In genomic region chr6:36874016-36874442, GRCh38 we compare ENCODE assay signal across 8 cellular contexts. TPM values are rescaled to one million over a fixed set of nuclear protein-coding genes. Genes with fewer than 3 reads are reported as not detected.
DNase-seq lines count a peak whose midpoint lies in the region; ATAC-seq and TF ChIP-seq lines count a peak whose summit lies in the region.

No MANE protein-coding gene starts in this region.

- ATAC-seq in GM18907 (IDR thresholded peaks at IDR 0.05; ENCODE audit: unreplicated experiment) (no peak), HG03196 (IDR thresholded peaks at IDR 0.05; ENCODE audit: unreplicated experiment) (no peak)

- no peak for TF ChIP-seq POLR2A in NB4 (IDR thresholded peaks at IDR 0.05; ENCODE audit: extremely low read depth, insufficient read length)

- H3K36me3 ChIP-seq in ectodermal cell (ENCODE audit: control insufficient read depth, insufficient read depth, low read length) (no peaks in the 10 kb centered on the region), muscle layer of duodenum (ENCODE audit: control insufficient read depth in 1 of 2, insufficient read depth in 2 of 2, low read length in 2 of 2) (peaks cover 0 to 4% of the 10 kb centered on the region in 2 donors)

- H3K27ac ChIP-seq in ectodermal cell (ENCODE audit: insufficient read depth, low read depth, low read length, poor library complexity, severe bottlenecking) = peak overlapping the region; percentile 91
- H3K27ac ChIP-seq in muscle layer of duodenum (ENCODE audit: low read length) = peak overlapping the region; percentile 96

- no peak for TF ChIP-seq CTCF in NB4 (IDR thresholded peaks at IDR 0.05; ENCODE audit: low read depth, low read length)

- 16 to 20% methylated on average over 7 to 9 of the region's 9 CpGs for WGBS in ectodermal cell, 2 experiments

- H3K27me3 ChIP-seq in ectodermal cell (ENCODE audit: control insufficient read depth, insufficient read depth, low read length, poor library complexity, severe bottlenecking) = peaks cover 4% of the 10 kb centered on the region
- no peaks in the 10 kb centered on the region for H3K27me3 ChIP-seq in muscle layer of duodenum (ENCODE audit: low read depth, low read length)

- H3K4me3 ChIP-seq in NB4 (ENCODE audit: low read depth, low read length) = peak overlapping the region; percentile 84
- H3K4me3 ChIP-seq in ectodermal cell (ENCODE audit: insufficient read depth, low read depth, low read length) = peak overlapping the region; percentile 94
- peak overlapping the region; percentile 95 to 96 for H3K4me3 ChIP-seq in muscle layer of duodenum (ENCODE audit: low read depth in 1 of 2, low read length in 2 of 2)

- peak; percentile 29 for DNase-seq in Daoy (ENCODE audit: low read depth)
- peak; percentile 18 for DNase-seq in NB4 (ENCODE audit: low read depth)
- no peak for DNase-seq in hippocampal formation (lab: John Stamatoyannopoulos, UW)
- DNase-seq in NOMO-1 (lab: John Stamatoyannopoulos, UW; ENCODE audit: unreplicated experiment in 2 of 2) = no peak

- H3K9me3 ChIP-seq in ectodermal cell (ENCODE audit: control insufficient read depth, low read length) (no peaks in the 10 kb centered on the region), muscle layer of duodenum (ENCODE audit: control insufficient read depth in 1 of 2, low read length in 2 of 2) (no peaks in the 10 kb centered on the region)

- H3K4me1 ChIP-seq in ectodermal cell (ENCODE audit: control insufficient read depth, insufficient read depth, low read length) = peaks cover 5% of the 10 kb centered on the region
- peaks cover 3 to 13% of the 10 kb centered on the region in 2 donors for H3K4me1 ChIP-seq in muscle layer of duodenum (ENCODE audit: control insufficient read depth in 1 of 2, insufficient read depth in 2 of 2, low read length in 2 of 2)

RNA-seq across cellular contexts. Expression of gene PPIL1, which starts 0.6 kb away (rescaled TPM):
- total RNA-seq in Daoy (2014; rRNA removed; shearing (Covaris generic)) = 88.3 and 108 TPM in 2 replicates
- polyA plus RNA-seq in ectodermal cell (2013, experiment 1 of 4) = 76.1 TPM
- polyA plus RNA-seq in ectodermal cell (2013, experiment 2 of 4) = 80.8 TPM
- polyA plus RNA-seq in ectodermal cell (2013, experiment 3 of 4) = 76.4 TPM
- polyA plus RNA-seq in ectodermal cell (2013, experiment 4 of 4) = 73.8 TPM

RNA-seq across cellular contexts. Expression of gene C6orf89, which starts 11.7 kb away (rescaled TPM):
- total RNA-seq in Daoy (2014; rRNA removed; shearing (Covaris generic)) = 38.7 and 48.3 TPM in 2 replicates
- 27.0 TPM for polyA plus RNA-seq in ectodermal cell (2013, experiment 1 of 4)
- 29.7 TPM for polyA plus RNA-seq in ectodermal cell (2013, experiment 2 of 4)
- 16.0 TPM for polyA plus RNA-seq in ectodermal cell (2013, experiment 3 of 4)
- polyA plus RNA-seq in ectodermal cell (2013, experiment 4 of 4) = 20.8 TPM

RNA-seq across cellular contexts. Expression of gene CPNE5, which starts 34.8 kb away (rescaled TPM):
- total RNA-seq in Daoy (2014; rRNA removed; shearing (Covaris generic)) = 0.63 TPM in 1 of 2 replicates, not detected in the other
- polyA plus RNA-seq in ectodermal cell (2013, experiment 1 of 4) = 0.61 TPM
- 0.48 TPM for polyA plus RNA-seq in ectodermal cell (2013, experiment 2 of 4)
- polyA plus RNA-seq in ectodermal cell (2013, experiment 3 of 4) = 0.80 TPM
- 0.49 TPM for polyA plus RNA-seq in ectodermal cell (2013, experiment 4 of 4)

Comparison
In these comparisons a context has a peak if more than half of its experiments do, and no peak if none do; other contexts are left out.
1. DNase-seq: peak in Daoy (single experiment) and NB4 (single experiment); none in hippocampal formation (0 of 2) and NOMO-1 (0 of 2).
2. Peak in every context shown above with its lines, with median percentiles within 50 percentile points of each other: H3K4me3 ChIP-seq.